29 cellular contexts compared by ENCODE assay signal in the genomic region with DNA sequence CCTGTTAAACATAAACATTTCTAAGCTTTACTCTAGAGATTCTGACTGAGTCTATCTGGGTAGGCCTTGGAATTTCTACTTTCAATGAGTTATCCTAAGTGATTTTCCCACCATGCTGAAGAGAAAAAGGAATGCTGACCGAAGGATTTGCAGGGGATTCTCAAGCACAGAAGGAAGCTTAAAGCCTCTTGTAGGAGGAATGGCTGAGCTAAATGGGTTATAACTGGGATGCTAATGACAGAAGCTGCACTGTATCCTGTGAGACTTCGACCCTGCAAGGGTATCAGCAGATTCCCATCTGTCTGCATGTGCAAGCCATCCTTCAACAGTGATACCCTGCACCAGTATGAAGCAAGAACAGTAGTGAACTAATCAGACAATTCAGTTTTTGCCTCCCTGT. TPM values are rescaled to one million over a fixed set of nuclear protein-coding genes. Genes with fewer than 3 reads are reported as not detected.
A peak's percentile ranks its signal among the peaks of the same experiment; 100 is the strongest.
DNase-seq lines count a peak whose midpoint lies in the region; ATAC-seq and TF ChIP-seq lines count a peak whose summit lies in the region.
"Had no signal": no experiment of that assay in that cellular context is flagged by ENCODE, and none has a peak within 500 bp of the region (broad histone marks: within the 10 kb centered on the region; RNA-seq: fewer than 3 reads in every experiment).

No MANE protein-coding gene starts in this region.

- DNase-seq in cardiac muscle cell (ENCODE audit: low read depth in 1 of 2, low spot score in 1 of 2) (no peak), Right ventricle myocardium superior (no peak), esophagus muscularis mucosa (ENCODE audit: extremely low spot score) (no peak), trophoblast cell (no peak), DMS79 treated with DMSO at 0.1 percent for 48 hours (lab: John Stamatoyannopoulos, UW) (no peak), MG63 (no peak), NCI-H2081 (lab: John Stamatoyannopoulos, UW) (no peak), hypothalamus (lab: John Stamatoyannopoulos, UW) (no peak)
- DNase-seq: activated CD4-positive, alpha-beta T cell treated with anti-CD3 and anti-CD28 coated beads, Interleukin-2, amount 10 ng/mL, durations not matched to agents 7 days and 5 days; activated CD8-positive, alpha-beta memory T cell treated with anti-CD3 and anti-CD28 coated beads, Interleukin-2, amount 10 ng/mL, durations not matched to agents 7 days and 5 days; activated naive CD4-positive, alpha-beta T cell treated with anti-CD3 and anti-CD28 coated beads, Interleukin-2, amount 50 U/mL, for 16 hours; AML-193; CD8-positive, alpha-beta T cell; cerebellar nuclear complex; DMS153; effector CD8-positive, alpha-beta T cell; immature natural killer cell; midbrain; natural killer cell; NCI-H1092; NCI-H187; pancreas; SK-N-SH; stimulated activated CD4-positive, alpha-beta T cell treated with anti-CD3 and anti-CD28 coated beads, Interleukin-4, amount 100 ng/mL, for 24 hours; stimulated activated naive CD4-positive, alpha-beta T cell; T-helper 17 cell had no signal

- intact Hi-C loops in Right ventricle myocardium superior (cut with DNase I) (no loop called here), esophagus muscularis mucosa (cut with DNase I) (loop anchor here (5.0 kb wide), 1 partner anchor 34 kb away; a partner anchor contains a TSS)

- TF ChIP-seq POLR2A in esophagus muscularis mucosa (IDR thresholded peaks at IDR 0.05; ENCODE audit: low read depth) = no peak

- peaks cover 37% of the 10 kb centered on the region for H3K4me1 ChIP-seq in cardiac muscle cell (ENCODE audit: low read depth)
- H3K4me1 ChIP-seq in esophagus muscularis mucosa = peaks cover 26 to 42% (median 38%) of the 10 kb centered on the region in 4 donors
- peaks cover 3 to 11% of the 10 kb centered on the region in 2 experiments for H3K4me1 ChIP-seq in trophoblast cell (ENCODE audit: control insufficient read depth in 1 of 2, insufficient read depth in 2 of 2, low read length in 2 of 2)

- H3K27me3 ChIP-seq in cardiac muscle cell (no peaks in the 10 kb centered on the region), esophagus muscularis mucosa (no peaks in the 10 kb centered on the region), trophoblast cell (ENCODE audit: insufficient read depth, low read length) (no peaks in the 10 kb centered on the region), MG63 (no peaks in the 10 kb centered on the region)
- H3K27me3 ChIP-seq: pancreas, right atrium auricular region, tibial nerve had no signal

- peak overlapping the region; percentile 87 for H3K27ac ChIP-seq in cardiac muscle cell
- peak overlapping the region; percentile 58 to 75 (median 68) for H3K27ac ChIP-seq in esophagus muscularis mucosa (replicated peaks in 1 of 4)
- peak overlapping the region; percentile 57 for H3K27ac ChIP-seq in trophoblast cell (ENCODE audit: low read depth, low read length)

- H3K9me3 ChIP-seq in cardiac muscle cell (ENCODE audit: low read depth) = no peaks in the 10 kb centered on the region
- no peaks in the 10 kb centered on the region for H3K9me3 ChIP-seq in esophagus muscularis mucosa
- H3K9me3 ChIP-seq in trophoblast cell (ENCODE audit: insufficient read depth, low read depth, low read length) = no peaks in the 10 kb centered on the region
- peaks cover 2% of the 10 kb centered on the region; the same call in 1 of the 2 replicates for H3K9me3 ChIP-seq in MG63
- H3K9me3 ChIP-seq: pancreas, right atrium auricular region, SK-N-SH, tibial nerve had no signal

- H3K18ac ChIP-seq in trophoblast cell (ENCODE audit: low read length) = peak overlapping the region; percentile 41

- TF ChIP-seq CTCF in cardiac muscle cell (IDR thresholded peaks at IDR 0.05; ENCODE audit: low read depth, low read length) (no peak), esophagus muscularis mucosa (IDR thresholded peaks at IDR 0.05) (no peak)

- peaks cover 4% of the 10 kb centered on the region for H3K79me1 ChIP-seq in trophoblast cell (ENCODE audit: low read length)

- H2BK120ac ChIP-seq in trophoblast cell (ENCODE audit: insufficient read depth, low read length, poor library complexity) = no peak overlapping the region

- no peaks in the 10 kb centered on the region for H3K79me2 ChIP-seq in trophoblast cell (ENCODE audit: control insufficient read depth, insufficient read depth, low read length, poor library complexity)

- no peak overlapping the region for H4K12ac ChIP-seq in trophoblast cell (ENCODE audit: low read depth, low read length)

- H2AFZ ChIP-seq in trophoblast cell (ENCODE audit: insufficient read depth, low read length, poor library complexity) = no peak overlapping the region

- no peak overlapping the region for H2AK5ac ChIP-seq in trophoblast cell (ENCODE audit: low read length)

- no peak overlapping the region for H3K23ac ChIP-seq in trophoblast cell (ENCODE audit: low read length)

- no peak overlapping the region for H2BK5ac ChIP-seq in trophoblast cell (ENCODE audit: low read depth, low read length, poor library complexity)

- no peak overlapping the region for H3K14ac ChIP-seq in trophoblast cell (ENCODE audit: low read length)

- H4K91ac ChIP-seq in trophoblast cell (ENCODE audit: low read depth, low read length) = no peak overlapping the region

- H3K4me3 ChIP-seq in cardiac muscle cell (no peak overlapping the region), esophagus muscularis mucosa (no peak overlapping the region), trophoblast cell (ENCODE audit: low read depth, low read length) (no peak overlapping the region), MG63 (no peak overlapping the region)
- H3K4me3 ChIP-seq: pancreas, right atrium auricular region, tibial nerve had no signal

- no peak overlapping the region for H3K9ac ChIP-seq in trophoblast cell (ENCODE audit: low read length)
- H3K9ac ChIP-seq: SK-N-SH had no signal

- 88% methylated on average over 2 of the region's 2 CpGs for WGBS in esophagus muscularis mucosa
- no CpG with 5 or more reads among the region's 2 CpGs for WGBS in trophoblast cell (ENCODE audit: extremely low coverage, insufficient coverage, insufficient read length)

- H3K4me2 ChIP-seq in trophoblast cell (ENCODE audit: low read length) = no peak overlapping the region
- H3K4me2 ChIP-seq: SK-N-SH had no signal

- no peak overlapping the region for H4K8ac ChIP-seq in trophoblast cell (ENCODE audit: low read depth, low read length)

- H3K4ac ChIP-seq in trophoblast cell (ENCODE audit: low read depth, low read length) = no peak overlapping the region

- no peak overlapping the region for H2BK12ac ChIP-seq in trophoblast cell (ENCODE audit: low read length)

- H3K36me3 ChIP-seq in cardiac muscle cell (peaks cover 33% of the 10 kb centered on the region), esophagus muscularis mucosa (peaks cover 0 to 19% (median 7%) of the 10 kb centered on the region in 4 donors), trophoblast cell (ENCODE audit: control insufficient read depth in 1 of 2, insufficient read depth in 2 of 2, low read length in 2 of 2) (no peaks in the 10 kb centered on the region), MG63 (peaks cover 21% of the 10 kb centered on the region)
- H3K36me3 ChIP-seq: pancreas, right atrium auricular region had no signal

- no peak for TF ChIP-seq EP300 in esophagus muscularis mucosa (IDR thresholded peaks at IDR 0.05)

- ATAC-seq in Right ventricle myocardium superior (ENCODE audit: poor library complexity) = no peak
- ATAC-seq: activated CD8-positive, alpha-beta memory T cell treated with anti-CD3 and anti-CD28 coated beads, Interleukin-2, amount 10 ng/mL, durations not matched to agents 7 days and 5 days; CD8-positive, alpha-beta T cell; left lobe of liver; natural killer cell; pancreas; T-helper 17 cell had no signal

RNA-seq across cellular contexts. Expression of a gene that starts 35.4 kb away (rescaled TPM):
- 9.0 and 13.3 TPM in 2 replicates for total RNA-seq in cardiac muscle cell
- polyA plus RNA-seq in cardiac muscle cell = 11.3 and 19.4 TPM in 2 replicates
- 3.1 TPM for total RNA-seq in Right ventricle myocardium superior
- total RNA-seq in esophagus muscularis mucosa = 1 to 10 TPM; 7.5 to 9.4 (median 8.2) TPM
- polyA plus RNA-seq in trophoblast cell (2013) = 4.4 and 4.7 TPM in 2 replicates
- 4.1 and 4.3 TPM in 2 replicates for total RNA-seq in MG63 (2014; rRNA removed; shearing (Covaris generic); ENCODE audit: low replicate concordance)
